35 cellular contexts compared by ENCODE assay signal in genomic region chr16:1446296-1447080, GRCh38. TPM values are rescaled to one million over a fixed set of nuclear protein-coding genes. Genes with fewer than 3 reads are reported as not detected.
"Had no signal": no experiment of that assay in that cellular context is flagged by ENCODE, and none has a peak within 500 bp of the region (broad histone marks: within the 10 kb centered on the region; RNA-seq: fewer than 3 reads in every experiment).

No MANE protein-coding gene starts in this region.

- H3K9me3 Mint-ChIP-seq: dendritic cell treated with granulocyte-macrophage colony-stimulating factor and Interleukin-4, amounts not matched to agents 40 ng/mL and 50 ng/mL, for 4 days; endodermal cell; mesothelial cell of epicardium; naive B cell; natural killer cell treated with Interleukin-12 subunit alpha and Interleukin-12 subunit beta and Interleukin-15 and Interleukin-18, amount 100 ng/mL, for 72 hours; neural crest cell; stimulated activated effector memory CD8-positive, alpha-beta T cell treated with anti-CD3 and anti-CD28 coated beads, Interleukin-12 subunit alpha, Interleukin-12 subunit beta, amount 100 ng/mL, for 72 hours; stimulated activated naive CD8-positive, alpha-beta T cell treated with anti-CD3 and anti-CD28 coated beads, Interleukin-15, amount 100 ng/mL, for 72 hours had no signal

- H2AFZ ChIP-seq: parathyroid adenoma had no signal

- H3K4me1 ChIP-seq: colonic mucosa, gastroesophageal sphincter, heart right ventricle, parathyroid adenoma, prostate gland, right atrium auricular region, sigmoid colon, suprapubic skin, transverse colon, upper lobe of right lung, uterus had no signal

- H3K27me3 Mint-ChIP-seq: dendritic cell treated with granulocyte-macrophage colony-stimulating factor and Interleukin-4, amounts not matched to agents 40 ng/mL and 50 ng/mL, for 4 days; naive B cell; natural killer cell treated with Interleukin-12 subunit alpha and Interleukin-12 subunit beta and Interleukin-15 and Interleukin-18, amount 100 ng/mL, for 72 hours; stimulated activated naive CD8-positive, alpha-beta T cell treated with anti-CD3 and anti-CD28 coated beads, Interleukin-15, amount 100 ng/mL, for 72 hours had no signal

- H3K27me3 ChIP-seq: colonic mucosa, gastroesophageal sphincter, heart right ventricle, right atrium auricular region, sigmoid colon, suprapubic skin, transverse colon, upper lobe of right lung, uterus had no signal

- H3K36me3 Mint-ChIP-seq: natural killer cell treated with Interleukin-12 subunit alpha and Interleukin-12 subunit beta and Interleukin-15 and Interleukin-18, amount 100 ng/mL, for 72 hours had no signal

- H3K9ac ChIP-seq: parathyroid adenoma had no signal

- H3K9me3 ChIP-seq: colonic mucosa, gastroesophageal sphincter, heart right ventricle, mucosa of descending colon, prostate gland, right atrium auricular region, sigmoid colon, suprapubic skin, transverse colon, upper lobe of right lung, uterus had no signal

- H3K4me1 Mint-ChIP-seq: endodermal cell; mesothelial cell of epicardium; naive B cell; neural crest cell; stimulated activated effector memory CD8-positive, alpha-beta T cell treated with anti-CD3 and anti-CD28 coated beads, Interleukin-12 subunit alpha, Interleukin-12 subunit beta, amount 100 ng/mL, for 72 hours had no signal

- H3K79me2 ChIP-seq: parathyroid adenoma had no signal

- H3K27ac ChIP-seq: colonic mucosa, epithelial cell of prostate, gastroesophageal sphincter, heart right ventricle, parathyroid adenoma, prostate gland, right atrium auricular region, sigmoid colon, suprapubic skin, transverse colon, upper lobe of right lung, uterus had no signal

- H3K27ac Mint-ChIP-seq: dendritic cell treated with granulocyte-macrophage colony-stimulating factor and Interleukin-4, amounts not matched to agents 40 ng/mL and 50 ng/mL, for 4 days; endodermal cell; mesothelial cell of epicardium; natural killer cell treated with Interleukin-12 subunit alpha and Interleukin-12 subunit beta and Interleukin-15 and Interleukin-18, amount 100 ng/mL, for 72 hours; stimulated activated effector memory CD8-positive, alpha-beta T cell treated with anti-CD3 and anti-CD28 coated beads, Interleukin-12 subunit alpha, Interleukin-12 subunit beta, amount 100 ng/mL, for 72 hours had no signal

- H3K4me3 Mint-ChIP-seq: dendritic cell treated with granulocyte-macrophage colony-stimulating factor and Interleukin-4, amounts not matched to agents 40 ng/mL and 50 ng/mL, for 4 days; endodermal cell; mesothelial cell of epicardium; natural killer cell treated with Interleukin-12 subunit alpha and Interleukin-12 subunit beta and Interleukin-15 and Interleukin-18, amount 100 ng/mL, for 72 hours; neural crest cell; stimulated activated effector memory CD8-positive, alpha-beta T cell treated with anti-CD3 and anti-CD28 coated beads, Interleukin-12 subunit alpha, Interleukin-12 subunit beta, amount 100 ng/mL, for 72 hours; stimulated activated naive CD8-positive, alpha-beta T cell treated with anti-CD3 and anti-CD28 coated beads, Interleukin-15, amount 100 ng/mL, for 72 hours had no signal

- DNase-seq: colonic mucosa; effector CD8-positive, alpha-beta T cell; endodermal cell; foreskin fibroblast; glutamatergic neuron; heart right ventricle; kidney; mesenchymal stem cell; mucosa of descending colon; naive B cell; sigmoid colon; stimulated activated CD4-positive, alpha-beta T cell treated with anti-CD3 and anti-CD28 coated beads, Interleukin-2, amount 100 ng/mL, for 24 hours; stimulated activated CD4-positive, alpha-beta T cell treated with anti-CD3 and anti-CD28 coated beads, Interleukin-4, amount 100 ng/mL, for 24 hours; stimulated activated naive CD8-positive, alpha-beta T cell treated with anti-CD3 and anti-CD28 coated beads, Interleukin-15, amount 100 ng/mL, for 72 hours; transverse colon; upper lobe of right lung; uterus had no signal

- H3K36me3 ChIP-seq: colonic mucosa, prostate gland, uterus had no signal

- H3K4me3 ChIP-seq: colonic mucosa, gastroesophageal sphincter, heart right ventricle, lung, mucosa of descending colon, prostate gland, right atrium auricular region, sigmoid colon, suprapubic skin, transverse colon, upper lobe of right lung, uterus had no signal

- FAIRE-seq: kidney had no signal

- ATAC-seq: esophagus mucosa; gastroesophageal sphincter; left lobe of liver; mucosa of descending colon; natural killer cell treated with Interleukin-12 subunit alpha and Interleukin-12 subunit beta and Interleukin-15 and Interleukin-18, amount 100 ng/mL, for 72 hours; stimulated activated effector memory CD8-positive, alpha-beta T cell treated with anti-CD3 and anti-CD28 coated beads, Interleukin-12 subunit alpha, Interleukin-12 subunit beta, amount 100 ng/mL, for 72 hours; upper lobe of right lung had no signal

RNA-seq across cellular contexts. Expression of gene CCDC154, which starts 2.1 kb away (rescaled TPM):
- total RNA-seq: gastroesophageal sphincter, right atrium auricular region had no signal

RNA-seq across cellular contexts. Expression of gene PERCC1, which starts 15.6 kb away (rescaled TPM):
- total RNA-seq: chondrocyte, esophagus mucosa, kidney, left lobe of liver, mesothelial cell of epicardium, neural crest cell, osteoblast, right atrium auricular region, sigmoid colon, skeletal muscle tissue, upper lobe of right lung, uterus had no signal
- polyA plus RNA-seq: liver had no signal
